Comparison of ENCODE assay signal across 9 cellular contexts in genomic region chr10:121823993-121824463, GRCh38.
A peak's percentile ranks its signal among the peaks of the same experiment; 100 is the strongest.
DNase-seq lines count a peak whose midpoint lies in the region; ATAC-seq, FAIRE-seq and TF ChIP-seq lines count a peak whose summit lies in the region.
"Had no signal": no experiment of that assay in that cellular context is flagged by ENCODE, and none has a peak within 500 bp of the region (broad histone marks: within the 10 kb centered on the region; RNA-seq: fewer than 3 reads in every experiment).

No MANE protein-coding gene starts in this region.

- peaks cover 11% of the 10 kb centered on the region for H3K4me1 Mint-ChIP-seq in neural progenitor cell

- no peaks in the 10 kb centered on the region for H3K4me1 ChIP-seq in neural progenitor cell
- H3K4me1 ChIP-seq: BLaER1 had no signal

- no peaks in the 10 kb centered on the region for H3K9me3 Mint-ChIP-seq in neural progenitor cell

- peak; percentile 60 for FAIRE-seq in RCC 7860 (lab: Jason Lieb, UNC)

- TF ChIP-seq CTCF in HFF-Myc (IDR thresholded peaks at IDR 0.05; ENCODE audit: low read depth, low read length, missing control alignments): peak; percentile 67
- TF ChIP-seq CTCF in neural progenitor cell (IDR thresholded peaks at IDR 0.05): peak; percentile 80

- no peak overlapping the region for H3K9ac ChIP-seq in neural progenitor cell
- H3K9ac ChIP-seq: BLaER1 had no signal

- H3K4me3 Mint-ChIP-seq in neural progenitor cell: no peak overlapping the region

- H3K4me3 ChIP-seq in HFF-Myc (replicated peaks; ENCODE audit: low read depth, low read length) (no peak overlapping the region), neural progenitor cell (no peak overlapping the region)
- H3K4me3 ChIP-seq: BLaER1 had no signal

- DNase-seq in NCI-H1417 (lab: John Stamatoyannopoulos, UW) (peak; percentile 3 to 55 (median 33)), NCI-H1417 treated with DMSO at 0.1 percent for 48 hours (lab: John Stamatoyannopoulos, UW) (no peak), HFF-Myc (ENCODE audit: extremely low read depth, low read depth) (peak; percentile 52), RCC 7860 (ENCODE audit: low spot score) (peak; percentile 24), erythroblast (lab: John Stamatoyannopoulos, UW) (peak; percentile 19 to 49), neural progenitor cell (ENCODE audit: low spot score) (peak; percentile 43)
- no peak for DNase-seq in effector CD4-positive, alpha-beta T cell

- H3K79me2 ChIP-seq in neural progenitor cell (ENCODE audit: low read depth): no peaks in the 10 kb centered on the region

- H2AFZ ChIP-seq in neural progenitor cell (replicated peaks): no peak overlapping the region

- peaks cover 2% of the 10 kb centered on the region for H3K27me3 Mint-ChIP-seq in neural progenitor cell (ENCODE audit: insufficient read depth, low read depth)

- H4K20me1 ChIP-seq in neural progenitor cell (ENCODE audit: low read depth): no peaks in the 10 kb centered on the region
- H4K20me1 ChIP-seq: BLaER1 had no signal

- peaks cover 28% of the 10 kb centered on the region for H3K36me3 Mint-ChIP-seq in neural progenitor cell

- H3K4me2 ChIP-seq in neural progenitor cell: no peak overlapping the region
- H3K4me2 ChIP-seq: BLaER1 had no signal

- H3K27ac Mint-ChIP-seq in neural progenitor cell: peak overlapping the region; percentile 60

- no peaks in the 10 kb centered on the region for H3K9me3 ChIP-seq in neural progenitor cell (ENCODE audit: low read depth)
- H3K9me3 ChIP-seq: BLaER1 had no signal

- no peaks in the 10 kb centered on the region for H3K27me3 ChIP-seq in neural progenitor cell
- H3K27me3 ChIP-seq: BLaER1 had no signal

- TF ChIP-seq POLR2A in erythroblast (IDR thresholded peaks at IDR 0.05; ENCODE audit: low read length): no peak

- no peak for ATAC-seq in GM18511 (IDR thresholded peaks at IDR 0.05; ENCODE audit: unreplicated experiment)

- peaks cover 13% of the 10 kb centered on the region for H3F3A ChIP-seq in neural progenitor cell (ENCODE audit: low read depth)

- H3K27ac ChIP-seq in neural progenitor cell: no peak overlapping the region
- H3K27ac ChIP-seq: BLaER1 had no signal

- H3K36me3 ChIP-seq in neural progenitor cell: no peaks in the 10 kb centered on the region

Comparison
In these comparisons a context has a peak if more than half of its experiments do, and no peak if none do; other contexts are left out.
1. DNase-seq: peak in NCI-H1417 (3 of 3), HFF-Myc (single experiment), RCC 7860 (single experiment), erythroblast (2 of 2) and neural progenitor cell (single experiment); none in NCI-H1417 treated with DMSO at 0.1 percent for 48 hours (single experiment) and effector CD4-positive, alpha-beta T cell (single experiment).